ENCODE assay signal across 4 cellular contexts in genomic region chr5:145793574-145793973, GRCh38.
TF ChIP-seq lines count a peak whose summit lies in the region.

No MANE protein-coding gene starts in this region.

TF ChIP-seq in SK-N-SH, 30 proteins besides CTCF, POLR2A, EP300 and RAD21 (continued from another document):
- no peak for TF ChIP-seq PBX3 (IDR thresholded peaks at IDR 0.05)
- no peak for TF ChIP-seq TEAD4 (IDR thresholded peaks at IDR 0.05; ENCODE audit: borderline replicate concordance, insufficient read depth)
- no peak for TF ChIP-seq ELF1 (IDR thresholded peaks at IDR 0.05)
- no peak for TF ChIP-seq FOXJ3 (CRISPR knock-in tag; IDR thresholded peaks at IDR 0.05)
- TF ChIP-seq, protein P1, sequence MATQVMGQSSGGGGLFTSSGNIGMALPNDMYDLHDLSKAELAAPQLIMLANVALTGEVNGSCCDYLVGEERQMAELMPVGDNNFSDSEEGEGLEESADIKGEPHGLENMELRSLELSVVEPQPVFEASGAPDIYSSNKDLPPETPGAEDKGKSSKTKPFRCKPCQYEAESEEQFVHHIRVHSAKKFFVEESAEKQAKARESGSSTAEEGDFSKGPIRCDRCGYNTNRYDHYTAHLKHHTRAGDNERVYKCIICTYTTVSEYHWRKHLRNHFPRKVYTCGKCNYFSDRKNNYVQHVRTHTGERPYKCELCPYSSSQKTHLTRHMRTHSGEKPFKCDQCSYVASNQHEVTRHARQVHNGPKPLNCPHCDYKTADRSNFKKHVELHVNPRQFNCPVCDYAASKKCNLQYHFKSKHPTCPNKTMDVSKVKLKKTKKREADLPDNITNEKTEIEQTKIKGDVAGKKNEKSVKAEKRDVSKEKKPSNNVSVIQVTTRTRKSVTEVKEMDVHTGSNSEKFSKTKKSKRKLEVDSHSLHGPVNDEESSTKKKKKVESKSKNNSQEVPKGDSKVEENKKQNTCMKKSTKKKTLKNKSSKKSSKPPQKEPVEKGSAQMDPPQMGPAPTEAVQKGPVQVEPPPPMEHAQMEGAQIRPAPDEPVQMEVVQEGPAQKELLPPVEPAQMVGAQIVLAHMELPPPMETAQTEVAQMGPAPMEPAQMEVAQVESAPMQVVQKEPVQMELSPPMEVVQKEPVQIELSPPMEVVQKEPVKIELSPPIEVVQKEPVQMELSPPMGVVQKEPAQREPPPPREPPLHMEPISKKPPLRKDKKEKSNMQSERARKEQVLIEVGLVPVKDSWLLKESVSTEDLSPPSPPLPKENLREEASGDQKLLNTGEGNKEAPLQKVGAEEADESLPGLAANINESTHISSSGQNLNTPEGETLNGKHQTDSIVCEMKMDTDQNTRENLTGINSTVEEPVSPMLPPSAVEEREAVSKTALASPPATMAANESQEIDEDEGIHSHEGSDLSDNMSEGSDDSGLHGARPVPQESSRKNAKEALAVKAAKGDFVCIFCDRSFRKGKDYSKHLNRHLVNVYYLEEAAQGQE (IDR thresholded peaks at IDR 0.05; ENCODE audit: low read depth, low read length) = peak; percentile 82
TF ChIP-seq in SK-N-SH: peak in this region for 1.

TF ChIP-seq in SK-N-SH treated with all-trans-retinoic acid at 6 μM for 48 hours, 23 proteins besides CTCF, POLR2A, EP300 and RAD21:
- no peak for TF ChIP-seq ARNTL (CRISPR knock-in tag; IDR thresholded peaks at IDR 0.05; ENCODE audit: borderline replicate concordance, low read depth)

TF ChIP-seq in A549, 52 proteins besides CTCF, POLR2A, EP300 and RAD21 (continued from another document):
- no peak for TF ChIP-seq MAZ (IDR thresholded peaks at IDR 0.05; ENCODE audit: borderline replicate concordance, low read depth, low read length)
- no peak for TF ChIP-seq ZFP36 (IDR thresholded peaks at IDR 0.05; ENCODE audit: borderline replicate concordance, partially characterized antibody)
- TF ChIP-seq, protein P1 (IDR thresholded peaks at IDR 0.05) = peak; percentile 31; the same call in 1 of the 2 replicates
TF ChIP-seq in A549: peak in this region for 1.

TF ChIP-seq in HEK293, 187 proteins besides CTCF, POLR2A, EP300 and RAD21:
- TF ChIP-seq, protein P2, sequence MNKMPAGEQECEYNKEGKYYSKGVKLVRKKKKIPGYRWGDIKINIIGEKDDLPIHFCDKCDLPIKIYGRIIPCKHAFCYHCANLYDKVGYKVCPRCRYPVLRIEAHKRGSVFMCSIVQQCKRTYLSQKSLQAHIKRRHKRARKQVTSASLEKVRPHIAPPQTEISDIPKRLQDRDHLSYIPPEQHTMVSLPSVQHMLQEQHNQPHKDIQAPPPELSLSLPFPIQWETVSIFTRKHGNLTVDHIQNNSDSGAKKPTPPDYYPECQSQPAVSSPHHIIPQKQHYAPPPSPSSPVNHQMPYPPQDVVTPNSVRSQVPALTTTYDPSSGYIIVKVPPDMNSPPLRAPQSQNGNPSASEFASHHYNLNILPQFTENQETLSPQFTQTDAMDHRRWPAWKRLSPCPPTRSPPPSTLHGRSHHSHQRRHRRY (tag by site-specific recombination; IDR thresholded peaks at IDR 0.05) = no peak
- TF ChIP-seq, protein P3, sequence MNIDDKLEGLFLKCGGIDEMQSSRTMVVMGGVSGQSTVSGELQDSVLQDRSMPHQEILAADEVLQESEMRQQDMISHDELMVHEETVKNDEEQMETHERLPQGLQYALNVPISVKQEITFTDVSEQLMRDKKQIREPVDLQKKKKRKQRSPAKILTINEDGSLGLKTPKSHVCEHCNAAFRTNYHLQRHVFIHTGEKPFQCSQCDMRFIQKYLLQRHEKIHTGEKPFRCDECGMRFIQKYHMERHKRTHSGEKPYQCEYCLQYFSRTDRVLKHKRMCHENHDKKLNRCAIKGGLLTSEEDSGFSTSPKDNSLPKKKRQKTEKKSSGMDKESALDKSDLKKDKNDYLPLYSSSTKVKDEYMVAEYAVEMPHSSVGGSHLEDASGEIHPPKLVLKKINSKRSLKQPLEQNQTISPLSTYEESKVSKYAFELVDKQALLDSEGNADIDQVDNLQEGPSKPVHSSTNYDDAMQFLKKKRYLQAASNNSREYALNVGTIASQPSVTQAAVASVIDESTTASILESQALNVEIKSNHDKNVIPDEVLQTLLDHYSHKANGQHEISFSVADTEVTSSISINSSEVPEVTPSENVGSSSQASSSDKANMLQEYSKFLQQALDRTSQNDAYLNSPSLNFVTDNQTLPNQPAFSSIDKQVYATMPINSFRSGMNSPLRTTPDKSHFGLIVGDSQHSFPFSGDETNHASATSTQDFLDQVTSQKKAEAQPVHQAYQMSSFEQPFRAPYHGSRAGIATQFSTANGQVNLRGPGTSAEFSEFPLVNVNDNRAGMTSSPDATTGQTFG (tag by site-specific recombination; IDR thresholded peaks at IDR 0.05; ENCODE audit: borderline replicate concordance) = no peak
- TF ChIP-seq ZNF837 (tag by site-specific recombination; IDR thresholded peaks at IDR 0.05) = no peak
- TF ChIP-seq, protein P1 (tag by site-specific recombination; IDR thresholded peaks at IDR 0.05) = peak; percentile 88
